In genomic region chr5:138439537-138440225, GRCh38 we compare ENCODE assay signal across 8 cellular contexts.
DNase-seq lines count a peak whose midpoint lies in the region; ATAC-seq and TF ChIP-seq lines count a peak whose summit lies in the region.

No MANE protein-coding gene starts in this region.

- H3K4me1 Mint-ChIP-seq in effector memory CD8-positive, alpha-beta T cell (ENCODE audit: low read depth in 2 of 2): peaks cover 12 to 15% of the 10 kb centered on the region in 2 donors
- H3K4me1 Mint-ChIP-seq in nephron progenitor cell: peaks cover 53% of the 10 kb centered on the region

- no peaks in the 10 kb centered on the region for H3K9me3 Mint-ChIP-seq in effector memory CD8-positive, alpha-beta T cell
- H3K9me3 Mint-ChIP-seq in nephron progenitor cell: no peaks in the 10 kb centered on the region

- H3K27ac Mint-ChIP-seq in effector memory CD8-positive, alpha-beta T cell: peak overlapping the region; percentile 18 to 63
- H3K27ac Mint-ChIP-seq in nephron progenitor cell: peak overlapping the region; percentile 79

- in situ Hi-C loops in GM13976 (cut with MboI; ENCODE audit: low sequenced_read_pairs, unreplicated experiment): no loop called here

- H3K4me3 Mint-ChIP-seq in effector memory CD8-positive, alpha-beta T cell: peak overlapping the region; percentile 79 to 80
- peak overlapping the region; percentile 87 for H3K4me3 Mint-ChIP-seq in nephron progenitor cell

- peaks cover 27% of the 10 kb centered on the region for H3K36me3 Mint-ChIP-seq in effector memory CD8-positive, alpha-beta T cell (ENCODE audit: insufficient read depth)
- peaks cover 24% of the 10 kb centered on the region for H3K36me3 Mint-ChIP-seq in nephron progenitor cell (ENCODE audit: low read depth)

- TF ChIP-seq CTCF in nephron progenitor cell (IDR thresholded peaks at IDR 0.05) (no peak), GM13976 (IDR thresholded peaks at IDR 0.05; ENCODE audit: borderline replicate concordance, control extremely low read depth, extremely low read depth, insufficient read depth, missing control alignments) (no peak)

- DNase-seq in EL (peak; percentile 21), NCI-H748 (lab: John Stamatoyannopoulos, UW; ENCODE audit: unreplicated experiment) (peak; percentile 44), nephron progenitor cell (peak; percentile 37), germinal center (ENCODE audit: low spot score) (no peak), activated gamma-delta T cell (lab: John Stamatoyannopoulos, UW) (no peak), NOMO-1 (lab: John Stamatoyannopoulos, UW; ENCODE audit: unreplicated experiment in 2 of 2) (no peak), GM13976 (ENCODE audit: low spot score) (no peak)
- DNase-seq in effector memory CD8-positive, alpha-beta T cell: no peak

- ATAC-seq in effector memory CD8-positive, alpha-beta T cell (replicated peaks): no peak

- H3K27me3 Mint-ChIP-seq in effector memory CD8-positive, alpha-beta T cell: no peaks in the 10 kb centered on the region
- H3K27me3 Mint-ChIP-seq in nephron progenitor cell (ENCODE audit: low read depth, poor library complexity): no peaks in the 10 kb centered on the region

Comparison
In these comparisons a context has a peak if more than half of its experiments do, and no peak if none do; other contexts are left out.
1. DNase-seq: peak in EL (single experiment), NCI-H748 (single experiment) and nephron progenitor cell (single experiment); none in effector memory CD8-positive, alpha-beta T cell (0 of 3), germinal center (single experiment), activated gamma-delta T cell (single experiment), NOMO-1 (0 of 2) and GM13976 (single experiment).